8 cellular contexts compared by ENCODE assay signal in the genomic region with DNA sequence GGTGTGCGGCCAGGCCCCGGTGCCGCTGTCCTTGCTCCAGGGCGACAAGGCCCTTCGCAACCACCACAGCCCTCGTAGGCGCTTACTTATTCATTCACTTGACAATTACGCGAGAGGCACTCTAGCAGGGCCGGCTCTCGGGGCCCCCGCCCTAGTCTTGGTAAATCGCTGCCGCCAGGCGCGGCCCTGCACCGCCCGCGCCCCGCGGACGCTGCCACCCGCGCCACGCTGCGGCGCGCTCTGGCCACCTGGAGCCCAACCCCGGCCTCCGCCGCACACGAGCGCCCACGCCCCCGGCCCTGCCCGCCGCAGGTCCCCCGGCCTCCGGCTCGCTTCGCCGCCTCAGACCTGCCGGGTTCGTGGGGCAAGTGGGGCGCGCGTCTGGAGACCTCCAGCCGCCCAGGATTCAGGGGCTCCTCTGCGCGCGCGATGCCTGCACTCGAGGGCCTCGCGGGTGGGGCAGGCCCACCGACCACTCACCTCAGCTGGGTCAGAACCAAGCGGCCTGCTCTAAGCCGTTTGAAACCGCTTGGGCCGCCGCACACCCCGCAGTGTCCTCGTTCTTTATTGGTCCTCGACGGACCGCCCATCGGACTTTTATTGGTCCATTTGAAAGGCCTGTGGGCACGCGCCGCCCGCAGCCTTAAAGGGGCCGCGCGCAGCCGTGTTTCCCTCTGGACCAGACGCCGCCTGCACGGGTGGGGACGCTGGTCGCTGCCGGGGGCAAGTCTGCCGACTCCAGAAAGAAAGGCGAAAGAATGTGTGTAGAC. TPM values are rescaled to one million over a fixed set of nuclear protein-coding genes. Genes with fewer than 3 reads are reported as not detected.
DNase-seq lines count a peak whose midpoint lies in the region; ATAC-seq, FAIRE-seq and TF ChIP-seq lines count a peak whose summit lies in the region.

A gene (minus strand): TSS at position 541 of the 770 bp plus-strand sequence. CDS start 25,049 bp downstream, outside the sequence.

- TF ChIP-seq POLR2A in vagina (IDR thresholded peaks at IDR 0.05): peak in 1 of 2 donors; percentile 45

- under 1% methylated on average over 61 of the region's 83 CpGs for WGBS in hepatocyte (ENCODE audit: low lambda C conversion rate, missing lambda C conversion rate)

- peak within 1 kb of the TSS; percentile 90 for H3K27ac ChIP-seq in hepatocyte
- peak within 1 kb of the TSS; percentile 74 for H3K27ac ChIP-seq in rectal smooth muscle tissue (ENCODE audit: low read depth, low read length)
- peak within 1 kb of the TSS; percentile 37 for H3K27ac ChIP-seq in vagina

- no peaks in the 10 kb centered on the region for H3K9me3 ChIP-seq in hepatocyte (ENCODE audit: low read depth)
- H3K9me3 ChIP-seq in vagina: no peaks in the 10 kb centered on the region

- FAIRE-seq in GM18507 (lab: Jason Lieb, UNC): peak; percentile 86

- H3K4me2 ChIP-seq in hepatocyte: peak within 1 kb of the TSS; percentile 83

- H2AFZ ChIP-seq in hepatocyte: peak within 1 kb of the TSS; percentile 83

- TF ChIP-seq CTCF in astrocyte of the cerebellum (IDR thresholded peaks at IDR 0.05; ENCODE audit: low read depth, low read length, missing control alignments) (no peak), hepatocyte (IDR thresholded peaks at IDR 0.05; ENCODE audit: poor library complexity) (no peak), vagina (IDR thresholded peaks at IDR 0.05) (no peak)

- ATAC-seq in HG02943 (IDR thresholded peaks at IDR 0.05; ENCODE audit: low read depth, unreplicated experiment): peak; percentile 93

- H3K79me2 ChIP-seq in hepatocyte: peaks cover 45% of the 10 kb centered on the region

- no peaks in the 10 kb centered on the region for H3K36me3 ChIP-seq in hepatocyte (replicated peaks; ENCODE audit: insufficient read depth, low read depth)
- no peaks in the 10 kb centered on the region for H3K36me3 ChIP-seq in rectal smooth muscle tissue (ENCODE audit: control insufficient read depth, insufficient read depth, low read length)
- no peaks in the 10 kb centered on the region for H3K36me3 ChIP-seq in vagina

- no peaks in the 10 kb centered on the region for H3K9me2 ChIP-seq in hepatocyte (replicated peaks; ENCODE audit: insufficient read depth)

- H3K4me3 ChIP-seq in astrocyte of the cerebellum (ENCODE audit: low read depth, low read length) (peak within 1 kb of the TSS; percentile 87), hepatocyte (peak within 1 kb of the TSS; percentile 62), rectal smooth muscle tissue (ENCODE audit: low read length) (peak within 1 kb of the TSS; percentile 88), vagina (peak within 1 kb of the TSS; percentile 62 to 86)

- DNase-seq in GM18507 (ENCODE audit: extremely low spot score, insufficient read length, low read depth) (peak; percentile 95), NCI-H187 treated with DMSO at 0.1 percent for 48 hours (lab: John Stamatoyannopoulos, UW) (peak; percentile 82), T-helper 9 cell (peak; percentile 80), astrocyte of the cerebellum (ENCODE audit: low read depth) (peak; percentile 73), hepatocyte (ENCODE audit: low spot score) (peak; percentile 95), vagina (ENCODE audit: extremely low spot score in 2 of 2) (peak in 1 of 2 donors; percentile 90)

- H4K20me1 ChIP-seq in hepatocyte (ENCODE audit: insufficient read depth, poor library complexity, severe bottlenecking): no peaks in the 10 kb centered on the region

- H3K27me3 ChIP-seq in hepatocyte (no peaks in the 10 kb centered on the region), rectal smooth muscle tissue (ENCODE audit: control insufficient read depth, insufficient read depth, low read length) (no peaks in the 10 kb centered on the region), vagina (no peaks in the 10 kb centered on the region)

- peaks cover 4% of the 10 kb centered on the region for H3K4me1 ChIP-seq in hepatocyte (ENCODE audit: insufficient read depth)
- peaks cover 6% of the 10 kb centered on the region for H3K4me1 ChIP-seq in rectal smooth muscle tissue (ENCODE audit: control insufficient read depth, insufficient read depth, low read length)
- H3K4me1 ChIP-seq in vagina: peaks cover 18% of the 10 kb centered on the region

- intact Hi-C loops in vagina (cut with DNase I): no loop called here

- H3K9ac ChIP-seq in rectal smooth muscle tissue (ENCODE audit: low read length): peak within 1 kb of the TSS; percentile 50

- in situ Hi-C loops in astrocyte of the cerebellum (cut with HindIII; ENCODE audit: low sequenced_read_pairs): no loop called here

RNA-seq across cellular contexts. Expression of the gene that starts here (rescaled TPM):
- 43.5 and 53.3 TPM in 2 replicates for total RNA-seq in hepatocyte
- 21.9 and 23.7 TPM in 2 replicates for polyA plus RNA-seq in hepatocyte
- 32.9 TPM for total RNA-seq in vagina

Comparison
In these comparisons a context has a peak if more than half of its experiments do, and no peak if none do; other contexts are left out.
1. H3K27ac ChIP-seq: peak in every context shown above with its lines; median percentile 90 in hepatocyte; 74 in rectal smooth muscle tissue; 37 in vagina.